ENCODE assay signal across 8 cellular contexts in genomic region chr1:150549496-150550221, GRCh38. TPM values are rescaled to one million over a fixed set of nuclear protein-coding genes. Genes with fewer than 3 reads are reported as not detected.
A peak's percentile ranks its signal among the peaks of the same experiment; 100 is the strongest.
DNase-seq lines count a peak whose midpoint lies in the region; TF ChIP-seq lines count a peak whose summit lies in the region.

No MANE protein-coding gene starts in this region.

- intact Hi-C loops in breast epithelium (cut with DNase I; ENCODE audit: low total_unique reads) (no loop called here), thyroid gland (cut with DNase I) (loop anchor here (10.0 kb wide), 1 partner anchor 445 kb away; no protein-coding TSS in a partner anchor)

- no peaks in the 10 kb centered on the region for H3K36me3 Mint-ChIP-seq in T-helper 1 cell treated with Interleukin-12 subunit alpha and Interleukin-12 subunit beta and Interleukin-4 antibody, amounts not matched to agents 30 μg/mL and 1 μg/mL, for 36 hours (ENCODE audit: low read depth)

- peak overlapping the region; percentile 45 for H3K27ac Mint-ChIP-seq in T-helper 1 cell treated with Interleukin-12 subunit alpha and Interleukin-12 subunit beta and Interleukin-4 antibody, amounts not matched to agents 30 μg/mL and 1 μg/mL, for 36 hours

- TF ChIP-seq CTCF in breast epithelium (IDR thresholded peaks at IDR 0.05) = no peak
- peak; percentile 4 for TF ChIP-seq CTCF in liver (IDR thresholded peaks at IDR 0.05; ENCODE audit: low read depth, low read length, missing input control)
- TF ChIP-seq CTCF in thyroid gland (IDR thresholded peaks at IDR 0.05) = peak in 1 of 6 experiments; percentile 16

- H3K4me1 ChIP-seq in breast epithelium = peaks cover 12 to 20% of the 10 kb centered on the region in 2 donors
- peaks cover 14 to 40% (median 26%) of the 10 kb centered on the region in 4 donors for H3K4me1 ChIP-seq in liver (ENCODE audit: control insufficient read depth in 4 of 4, insufficient read depth in 4 of 4, low read length in 3 of 4)
- peaks cover 6 to 40% of the 10 kb centered on the region in 2 donors for H3K4me1 ChIP-seq in thyroid gland

- TF ChIP-seq POLR2A in breast epithelium (IDR thresholded peaks at IDR 0.05) (no peak), thyroid gland (IDR thresholded peaks at IDR 0.05) (no peak)

- peak; percentile 45 to 53 for TF ChIP-seq RAD21 in liver (IDR thresholded peaks at IDR 0.05)

- H3K4me3 Mint-ChIP-seq in T-helper 1 cell treated with Interleukin-12 subunit alpha and Interleukin-12 subunit beta and Interleukin-4 antibody, amounts not matched to agents 30 μg/mL and 1 μg/mL, for 36 hours = peak overlapping the region; percentile 83

- peak overlapping the region; percentile 84 to 97 for H3K27ac ChIP-seq in breast epithelium
- peak overlapping the region; percentile 77 to 86 for H3K27ac ChIP-seq in liver (ENCODE audit: low read depth in 1 of 2, low read length in 2 of 2)
- peak overlapping the region in 2 of 3 donors; percentile 74 to 85 for H3K27ac ChIP-seq in thyroid gland

- H3K4me3 ChIP-seq in breast epithelium (peak overlapping the region; percentile 62 to 88 (median 62)), liver (ENCODE audit: low read depth in 1 of 3, low read length in 3 of 3) (peak overlapping the region; percentile 52 to 68 (median 54)), thyroid gland (replicated peaks in 1 of 3) (peak overlapping the region in 1 of 3 donors; percentile 43)

- H3K9me3 ChIP-seq in breast epithelium (no peaks in the 10 kb centered on the region), liver (ENCODE audit: control insufficient read depth in 4 of 4, low read length in 3 of 4) (no peaks in the 10 kb centered on the region), thyroid gland (no peaks in the 10 kb centered on the region)

- no peak for DNase-seq in T-helper 1 cell
- DNase-seq in breast epithelium (ENCODE audit: low spot score in 2 of 2) = peak in 1 of 2 donors; percentile 63
- DNase-seq in thyroid gland = peak in 1 of 2 donors; percentile 32
- no peak for DNase-seq in midbrain (lab: John Stamatoyannopoulos, UW)
- DNase-seq in hepatic stellate cell (ENCODE audit: low spot score) = no peak
- no peak for DNase-seq in NCI-H510A treated with DMSO at 0.1 percent for 48 hours (lab: John Stamatoyannopoulos, UW)

- peaks cover 21% of the 10 kb centered on the region for H3K4me1 Mint-ChIP-seq in T-helper 1 cell treated with Interleukin-12 subunit alpha and Interleukin-12 subunit beta and Interleukin-4 antibody, amounts not matched to agents 30 μg/mL and 1 μg/mL, for 36 hours (ENCODE audit: low read depth)

- peaks cover 30% of the 10 kb centered on the region for H3K27me3 Mint-ChIP-seq in T-helper 1 cell treated with Interleukin-12 subunit alpha and Interleukin-12 subunit beta and Interleukin-4 antibody, amounts not matched to agents 30 μg/mL and 1 μg/mL, for 36 hours (ENCODE audit: low read depth)

- peak overlapping the region; percentile 28 to 53 for H3K9ac ChIP-seq in liver (ENCODE audit: low read depth in 1 of 2, low read length in 2 of 2)

- no peaks in the 10 kb centered on the region for H3K27me3 ChIP-seq in breast epithelium
- no peaks in the 10 kb centered on the region for H3K27me3 ChIP-seq in liver (ENCODE audit: control insufficient read depth in 4 of 4, insufficient read depth in 4 of 4, low read length in 3 of 4)
- no peaks in the 10 kb centered on the region for H3K27me3 ChIP-seq in thyroid gland

- no peaks in the 10 kb centered on the region for H3K9me3 Mint-ChIP-seq in T-helper 1 cell treated with Interleukin-12 subunit alpha and Interleukin-12 subunit beta and Interleukin-4 antibody, amounts not matched to agents 30 μg/mL and 1 μg/mL, for 36 hours

- H3K36me3 ChIP-seq in breast epithelium = no peaks in the 10 kb centered on the region
- no peaks in the 10 kb centered on the region for H3K36me3 ChIP-seq in liver (ENCODE audit: control insufficient read depth in 4 of 4, insufficient read depth in 3 of 4, low read depth in 1 of 4, low read length in 3 of 4)
- no peaks in the 10 kb centered on the region for H3K36me3 ChIP-seq in thyroid gland

- WGBS in liver = 6% methylated on average over 43 of the region's 43 CpGs
- WGBS in thyroid gland, 2 donors = 18 to 22% methylated on average over 27 to 39 of the region's 43 CpGs

TF ChIP-seq in liver, 16 proteins besides CTCF, POLR2A, EP300 and RAD21:
- no peak for TF ChIP-seq MAX (IDR thresholded peaks at IDR 0.05)
- TF ChIP-seq YY1 (IDR thresholded peaks at IDR 0.05) = no peak
- TF ChIP-seq ZBTB33 (IDR thresholded peaks at IDR 0.05) = no peak
- TF ChIP-seq JUND (IDR thresholded peaks at IDR 0.05) = no peak
- no peak for TF ChIP-seq ATF3 (IDR thresholded peaks at IDR 0.05)
- no peak for TF ChIP-seq GABPA (IDR thresholded peaks at IDR 0.05 in 1 of 2, conservative IDR thresholded peaks at IDR 0.05 in 1 of 2)
- no peak for TF ChIP-seq TAF1 (conservative IDR thresholded peaks at IDR 0.05)
- TF ChIP-seq SP1 (IDR thresholded peaks at IDR 0.05) = peak; percentile 29
- peak; percentile 5 for TF ChIP-seq REST (IDR thresholded peaks at IDR 0.05)
- TF ChIP-seq NR2F2 (IDR thresholded peaks at IDR 0.05) = peak; percentile 59
- TF ChIP-seq HNF4G (IDR thresholded peaks at IDR 0.05) = no peak
- TF ChIP-seq RXRA (IDR thresholded peaks at IDR 0.05) = peak; percentile 65 to 73
- TF ChIP-seq HNF4A (conservative IDR thresholded peaks at IDR 0.05) = peak; percentile 40 to 51
- TF ChIP-seq FOXA2 (IDR thresholded peaks at IDR 0.05) = no peak
- TF ChIP-seq EGR1 (IDR thresholded peaks at IDR 0.05; ENCODE audit: low read depth in 2 of 2) = no peak
- no peak for TF ChIP-seq FOXA1 (IDR thresholded peaks at IDR 0.05)

RNA-seq across cellular contexts. Expression of gene ADAMTSL4, which starts 0.5 kb away (rescaled TPM):
- 10 to 100 TPM; 11.3 to 31.8 (median 30.2) TPM for total RNA-seq in breast epithelium
- total RNA-seq in liver = 10 to 100 TPM in 1 of 2 donors, 1 to 10 TPM in 1; 5.6 to 11.5 TPM
- 10 to 100 TPM; 11.4 to 12.2 TPM for polyA plus RNA-seq in liver
- 10 to 100 TPM in 1 of 4 donors, 1 to 10 TPM in 3; 2.1 to 15.7 (median 6.9) TPM for total RNA-seq in thyroid gland

RNA-seq across cellular contexts. Expression of gene MCL1, which starts 29.8 kb away (rescaled TPM):
- 100 to 1,000 TPM; 257 to 535 (median 333) TPM for total RNA-seq in breast epithelium
- total RNA-seq in liver = 100 to 1,000 TPM in 1 of 2 donors, 10 to 100 TPM in 1; 94.6 to 181 TPM
- 10 to 100 TPM; 23.4 to 65.4 TPM for polyA plus RNA-seq in liver
- 100 to 1,000 TPM; 164 to 313 (median 203) TPM for total RNA-seq in thyroid gland

RNA-seq across cellular contexts. Expression of gene FALEC, which starts 34.1 kb away (rescaled TPM):
- total RNA-seq in breast epithelium (1 to 10 TPM in 1 of 3 donors, not detected in 2; 2.2 TPM), liver (not detected), thyroid gland (not detected)
- not detected for polyA plus RNA-seq in liver

RNA-seq across cellular contexts. Expression of gene ECM1, which starts 41.8 kb away (rescaled TPM):
- 10 to 100 TPM in 2 of 3 donors, 1 to 10 TPM in 1; 4.0 to 53.3 (median 10.2) TPM for total RNA-seq in breast epithelium
- 1 to 10 TPM; 5.1 to 8.1 TPM for total RNA-seq in liver
- 10 to 100 TPM; 17.0 to 22.5 TPM for polyA plus RNA-seq in liver
- total RNA-seq in thyroid gland = 10 to 100 TPM in 1 of 4 donors, 1 to 10 TPM in 3; 4.2 to 11.3 (median 7.0) TPM
